Comparison of ENCODE assay signal across 18 cellular contexts in the genomic region with DNA sequence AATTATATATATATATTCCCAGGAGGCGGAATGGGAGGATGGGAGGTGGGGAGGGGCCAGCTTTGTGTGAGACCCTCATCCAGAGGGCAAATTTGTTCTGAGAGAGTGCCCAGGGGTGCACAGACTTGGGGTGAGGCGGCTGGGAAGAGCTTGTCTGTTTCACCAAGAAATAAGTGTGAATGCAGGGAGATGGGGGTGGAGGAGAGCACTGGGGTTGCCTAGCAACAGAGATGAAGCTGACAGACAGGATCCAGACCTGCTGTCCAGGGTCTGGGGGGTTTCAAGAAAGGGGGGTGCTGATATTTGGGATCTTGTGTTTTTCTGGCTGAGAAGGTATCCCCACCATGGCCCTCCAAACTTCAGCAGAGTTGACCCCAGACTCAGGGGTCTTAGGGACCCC. TPM values are rescaled to one million over a fixed set of nuclear protein-coding genes. Genes with fewer than 3 reads are reported as not detected.
DNase-seq lines count a peak whose midpoint lies in the region; ATAC-seq and TF ChIP-seq lines count a peak whose summit lies in the region.
"Had no signal": no experiment of that assay in that cellular context is flagged by ENCODE, and none has a peak within 500 bp of the region (broad histone marks: within the 10 kb centered on the region; RNA-seq: fewer than 3 reads in every experiment).

No MANE protein-coding gene starts in this region.

- POLR2A ChIA-PET in naive thymus-derived CD4-positive, alpha-beta T cell (lab: Charles Lee), result no interaction called here

- H3K4me1 Mint-ChIP-seq in naive thymus-derived CD4-positive, alpha-beta T cell, result peaks cover 0 to 1% (median 0%) of the 10 kb centered on the region in 7 donors

- intact Hi-C loops in naive thymus-derived CD4-positive, alpha-beta T cell (cut with micrococcal nuclease), result no loop called here

- peaks cover 0 to 36% (median 7%) of the 10 kb centered on the region in 5 donors for H3K27me3 Mint-ChIP-seq in naive thymus-derived CD4-positive, alpha-beta T cell

- H3K27ac Mint-ChIP-seq in naive thymus-derived CD4-positive, alpha-beta T cell, result no peak overlapping the region

- DNase-seq in DMS53 (lab: John Stamatoyannopoulos, UW) (peak; percentile 53), DMS53 treated with DMSO at 0.1 percent for 48 hours (lab: John Stamatoyannopoulos, UW; ENCODE audit: unreplicated experiment) (no peak), BE2C (peak; percentile 34), NCI-H2227 (lab: John Stamatoyannopoulos, UW; ENCODE audit: unreplicated experiment) (peak; percentile 30), left kidney (ENCODE audit: low read depth, low spot score) (peak; percentile 35)
- no peak for DNase-seq in naive thymus-derived CD4-positive, alpha-beta T cell
- DNase-seq: C1 segment of cervical spinal cord, KBM-7, NCI-H1436, NCI-H2029, NCI-H526, OCI-M1, SHP77 treated with DMSO at 0.1 percent for 48 hours, T-helper 1 cell had no signal

- no peaks in the 10 kb centered on the region; the same call in 1 of the 2 replicates for H3K27me3 ChIP-seq in BE2C
- H3K27me3 ChIP-seq in naive thymus-derived CD4-positive, alpha-beta T cell (ENCODE audit: control insufficient read depth in 2 of 2, insufficient read depth in 2 of 2, low read length in 2 of 2), result no peaks in the 10 kb centered on the region

- TF ChIP-seq CTCF in BE2C (IDR thresholded peaks at IDR 0.05; ENCODE audit: low read depth, low read length), result no peak

- H3K36me3 Mint-ChIP-seq in naive thymus-derived CD4-positive, alpha-beta T cell, result no peaks in the 10 kb centered on the region

- H3K4me3 Mint-ChIP-seq in naive thymus-derived CD4-positive, alpha-beta T cell, result no peak overlapping the region

- CTCF ChIA-PET in naive thymus-derived CD4-positive, alpha-beta T cell (lab: Charles Lee), result no interaction called here

- no peaks in the 10 kb centered on the region for H3K9me3 ChIP-seq in BE2C
- H3K9me3 ChIP-seq in naive thymus-derived CD4-positive, alpha-beta T cell (ENCODE audit: control insufficient read depth in 2 of 3, low read length in 3 of 3), result no peaks in the 10 kb centered on the region

- peaks cover 4% of the 10 kb centered on the region; the same call in 1 of the 2 replicates for H3K4me1 ChIP-seq in BE2C
- no peaks in the 10 kb centered on the region for H3K4me1 ChIP-seq in naive thymus-derived CD4-positive, alpha-beta T cell (ENCODE audit: control insufficient read depth in 2 of 2, insufficient read depth in 2 of 2, low read length in 2 of 2)

- no peaks in the 10 kb centered on the region for H3K9me3 Mint-ChIP-seq in naive thymus-derived CD4-positive, alpha-beta T cell

- H3K27ac ChIP-seq in naive thymus-derived CD4-positive, alpha-beta T cell (ENCODE audit: low read depth, low read length), result no peak overlapping the region
- H3K27ac ChIP-seq: 22Rv1 had no signal

- no peak for ATAC-seq in naive thymus-derived CD4-positive, alpha-beta T cell
- ATAC-seq in HG02642 (IDR thresholded peaks at IDR 0.05; ENCODE audit: poor library complexity, unreplicated experiment) (no peak), HG02798 (IDR thresholded peaks at IDR 0.05; ENCODE audit: poor library complexity, unreplicated experiment) (no peak)
- ATAC-seq: SK-N-SH treated with all-trans-retinoic acid at 6 μM for 48 hours had no signal

- no peak overlapping the region for H3K4me3 ChIP-seq in BE2C (ENCODE audit: low read depth, low read length)
- H3K4me3 ChIP-seq in naive thymus-derived CD4-positive, alpha-beta T cell (ENCODE audit: low read length), result no peak overlapping the region

- H3K36me3 ChIP-seq in BE2C, result no peaks in the 10 kb centered on the region
- H3K36me3 ChIP-seq in naive thymus-derived CD4-positive, alpha-beta T cell (ENCODE audit: control insufficient read depth in 2 of 3, insufficient read depth in 3 of 3, low read length in 3 of 3), result no peaks in the 10 kb centered on the region

RNA-seq across cellular contexts. Expression of a gene that starts 18.6 kb away (rescaled TPM):
- 1.7 TPM for polyA plus RNA-seq in BE2C (2012; ENCODE audit: insufficient read depth, insufficient read length, low read depth)
- 10 to 100 TPM; 11.2 to 22.4 (median 20.6) TPM for total RNA-seq in naive thymus-derived CD4-positive, alpha-beta T cell
- polyA plus RNA-seq in naive thymus-derived CD4-positive, alpha-beta T cell, result 10 to 100 TPM in 1 of 2 donors, 1 to 10 TPM in 1; 8.0 to 20.5 TPM

RNA-seq across cellular contexts. Expression of a gene that starts 49.5 kb away (rescaled TPM):
- polyA plus RNA-seq in BE2C (2012; ENCODE audit: insufficient read depth, insufficient read length, low read depth), result 319 TPM
- 10 to 100 TPM; 28.1 to 81.0 (median 32.1) TPM for total RNA-seq in naive thymus-derived CD4-positive, alpha-beta T cell
- polyA plus RNA-seq in naive thymus-derived CD4-positive, alpha-beta T cell, result 100 to 1,000 TPM; 101 to 105 TPM

Comparison
In these comparisons a context has a peak if more than half of its experiments do, and no peak if none do; other contexts are left out.
1. DNase-seq: peak in DMS53 (single experiment), BE2C (single experiment), NCI-H2227 (single experiment) and left kidney (single experiment); none in DMS53 treated with DMSO at 0.1 percent for 48 hours (single experiment) and naive thymus-derived CD4-positive, alpha-beta T cell (0 of 9).